In the genomic region with DNA sequence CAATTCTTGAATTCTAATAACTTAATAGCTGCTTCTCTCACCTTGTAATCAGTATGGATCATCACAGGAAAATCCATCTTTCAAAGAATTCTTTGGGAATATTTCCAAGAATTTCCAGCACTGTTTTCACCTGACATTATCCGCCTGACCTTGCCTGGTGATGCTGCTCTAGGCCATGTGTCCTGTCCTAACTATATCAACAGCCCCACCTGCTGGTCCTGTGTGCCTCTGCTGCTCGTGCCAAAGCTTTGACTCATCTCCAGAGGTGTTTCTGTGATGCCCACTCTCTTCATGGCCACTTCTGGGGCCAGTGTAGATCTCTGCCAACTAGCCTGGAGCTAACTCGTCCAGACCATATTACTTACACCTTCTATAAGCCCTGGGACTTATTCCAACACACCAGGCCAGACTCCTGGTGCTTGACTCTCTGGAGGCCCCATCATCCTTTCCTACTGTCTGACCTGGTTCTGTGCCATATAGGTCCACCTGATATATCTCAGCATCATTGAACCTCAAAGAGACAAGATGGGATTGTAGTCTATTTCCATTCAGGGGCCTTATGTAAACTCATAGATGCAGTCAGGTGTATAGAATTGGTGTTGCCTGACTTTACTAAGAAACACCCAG, we compare ENCODE assay signal across 8 cellular contexts.
A peak's percentile ranks its signal among the peaks of the same experiment; 100 is the strongest.
DNase-seq lines count a peak whose midpoint lies in the region; FAIRE-seq and TF ChIP-seq lines count a peak whose summit lies in the region.

No MANE protein-coding gene starts in this region.

- H3K27me3 ChIP-seq in BJ (ENCODE audit: control insufficient read depth, insufficient read depth, low read length) (no peaks in the 10 kb centered on the region), ovary (no peaks in the 10 kb centered on the region), uterus (no peaks in the 10 kb centered on the region)

- H3K27me3 Mint-ChIP-seq in activated T-helper 1 cell treated with anti-CD3 and anti-CD28 coated beads, Interleukin-12 subunit alpha, Interleukin-12 subunit beta, Interleukin-2, Interleukin-4 antibody, amounts not matched to agents 30 ng/mL and 10 ng/mL and 1 ng/mL, durations not matched to agents 14 hours and 24 hours and 36 hours (ENCODE audit: insufficient read depth), result no peaks in the 10 kb centered on the region

- TF ChIP-seq POLR2A in ovary (IDR thresholded peaks at IDR 0.05) (no peak), uterus (IDR thresholded peaks at IDR 0.05) (no peak)

- 24 to 67% (median 51%) methylated on average over 3 of the region's 3 CpGs for WGBS in ovary, 3 donors

- no peaks in the 10 kb centered on the region for H3K36me3 Mint-ChIP-seq in activated T-helper 1 cell treated with anti-CD3 and anti-CD28 coated beads, Interleukin-12 subunit alpha, Interleukin-12 subunit beta, Interleukin-2, Interleukin-4 antibody, amounts not matched to agents 30 ng/mL and 10 ng/mL and 1 ng/mL, durations not matched to agents 14 hours and 24 hours and 36 hours (ENCODE audit: low read depth)

- POLR2A ChIA-PET in BJ (lab: Charles Lee), result no interaction called here

- H3K9me3 ChIP-seq in ovary, result no peaks in the 10 kb centered on the region
- H3K9me3 ChIP-seq in uterus, result no peaks in the 10 kb centered on the region

- H3K4me1 ChIP-seq in ovary (ENCODE audit: insufficient read depth) (peaks cover 2% of the 10 kb centered on the region), uterus (no peaks in the 10 kb centered on the region)

- H3K4me3 ChIP-seq in BJ (ENCODE audit: low read depth, low read length) (no peak overlapping the region), fibroblast of villous mesenchyme (ENCODE audit: low read depth, low read length) (no peak overlapping the region), ovary (no peak overlapping the region), uterus (no peak overlapping the region)

- DNase-seq in BJ (ENCODE audit: low read depth) (no peak), GM19239 (ENCODE audit: insufficient read length, low spot score) (peak; percentile 46), HS-5 (ENCODE audit: low read depth) (peak; percentile 45), RCC 7860 (ENCODE audit: low spot score) (peak; percentile 40), fibroblast of villous mesenchyme (ENCODE audit: low read depth) (peak; percentile 70), ovary (peak; percentile 64 to 78 (median 69)), uterus (peak; percentile 30 to 34)
- peak; percentile 34 for DNase-seq in activated T-helper 1 cell treated with anti-CD3 and anti-CD28 coated beads, Interleukin-12 subunit alpha, Interleukin-12 subunit beta, Interleukin-2, Interleukin-4 antibody, amounts not matched to agents 30 ng/mL and 10 ng/mL and 1 ng/mL, durations not matched to agents 14 hours and 24 hours and 36 hours (ENCODE audit: low spot score)

- TF ChIP-seq EP300 in ovary (IDR thresholded peaks at IDR 0.05), result no peak

- H3K27ac ChIP-seq in ovary (no peak overlapping the region), uterus (no peak overlapping the region)

- peak; percentile 79 for TF ChIP-seq CTCF in BJ (IDR thresholded peaks at IDR 0.05; ENCODE audit: insufficient read depth, low read depth, low read length)
- TF ChIP-seq CTCF in fibroblast of villous mesenchyme (IDR thresholded peaks at IDR 0.05; ENCODE audit: insufficient read depth, low read depth, low read length), result peak; percentile 82
- peak in 1 of 3 donors; percentile 25 for TF ChIP-seq CTCF in ovary (IDR thresholded peaks at IDR 0.05)
- peak; percentile 11 to 43 (median 38) for TF ChIP-seq CTCF in uterus (IDR thresholded peaks at IDR 0.05)

- FAIRE-seq in GM19239 (lab: Jason Lieb, UNC), result peak; percentile 89
- no peak for FAIRE-seq in RCC 7860 (lab: Jason Lieb, UNC)

- no peaks in the 10 kb centered on the region for H3K9me3 Mint-ChIP-seq in activated T-helper 1 cell treated with anti-CD3 and anti-CD28 coated beads, Interleukin-12 subunit alpha, Interleukin-12 subunit beta, Interleukin-2, Interleukin-4 antibody, amounts not matched to agents 30 ng/mL and 10 ng/mL and 1 ng/mL, durations not matched to agents 14 hours and 24 hours and 36 hours

- intact Hi-C loops in activated T-helper 1 cell treated with anti-CD3 and anti-CD28 coated beads, Interleukin-12 subunit alpha, Interleukin-12 subunit beta, Interleukin-2, Interleukin-4 antibody, amounts not matched to agents 30 ng/mL and 10 ng/mL and 1 ng/mL, durations not matched to agents 14 hours and 24 hours and 36 hours (cut with micrococcal nuclease), result loop anchor here (1.0 to 5.0 kb wide), 5 partner anchors 30 to 685 kb away; partner anchors contain the start of gene RASGRF2
- intact Hi-C loops in ovary (cut with DNase I) (loop anchor here in 2 of 4 donors (10.0 kb wide), 2 partner anchors 471 to 481 kb away; no protein-coding TSS in a partner anchor), uterus (cut with DNase I; ENCODE audit: low total_unique reads) (no loop called here)

- CTCF ChIA-PET in BJ (lab: Yijun Ruan, JAX), result interaction anchor here (0.6 to 2.0 kb wide), 9 partner anchors 12 to 482 kb away, joined by 4 to 6 read pairs (median 4); no protein-coding TSS in a partner anchor

- no peak overlapping the region for H3K4me3 Mint-ChIP-seq in activated T-helper 1 cell treated with anti-CD3 and anti-CD28 coated beads, Interleukin-12 subunit alpha, Interleukin-12 subunit beta, Interleukin-2, Interleukin-4 antibody, amounts not matched to agents 30 ng/mL and 10 ng/mL and 1 ng/mL, durations not matched to agents 14 hours and 24 hours and 36 hours

- peaks cover 14% of the 10 kb centered on the region for H3K4me1 Mint-ChIP-seq in activated T-helper 1 cell treated with anti-CD3 and anti-CD28 coated beads, Interleukin-12 subunit alpha, Interleukin-12 subunit beta, Interleukin-2, Interleukin-4 antibody, amounts not matched to agents 30 ng/mL and 10 ng/mL and 1 ng/mL, durations not matched to agents 14 hours and 24 hours and 36 hours (ENCODE audit: low read depth)

- H3K27ac Mint-ChIP-seq in activated T-helper 1 cell treated with anti-CD3 and anti-CD28 coated beads, Interleukin-12 subunit alpha, Interleukin-12 subunit beta, Interleukin-2, Interleukin-4 antibody, amounts not matched to agents 30 ng/mL and 10 ng/mL and 1 ng/mL, durations not matched to agents 14 hours and 24 hours and 36 hours, result no peak overlapping the region

- H3K36me3 ChIP-seq in BJ (ENCODE audit: control insufficient read depth, insufficient read depth, low read length), result no peaks in the 10 kb centered on the region
- H3K36me3 ChIP-seq in ovary, result no peaks in the 10 kb centered on the region
- H3K36me3 ChIP-seq in uterus, result no peaks in the 10 kb centered on the region
